Comparison of ENCODE assay signal across 14 cellular contexts in the genomic region with DNA sequence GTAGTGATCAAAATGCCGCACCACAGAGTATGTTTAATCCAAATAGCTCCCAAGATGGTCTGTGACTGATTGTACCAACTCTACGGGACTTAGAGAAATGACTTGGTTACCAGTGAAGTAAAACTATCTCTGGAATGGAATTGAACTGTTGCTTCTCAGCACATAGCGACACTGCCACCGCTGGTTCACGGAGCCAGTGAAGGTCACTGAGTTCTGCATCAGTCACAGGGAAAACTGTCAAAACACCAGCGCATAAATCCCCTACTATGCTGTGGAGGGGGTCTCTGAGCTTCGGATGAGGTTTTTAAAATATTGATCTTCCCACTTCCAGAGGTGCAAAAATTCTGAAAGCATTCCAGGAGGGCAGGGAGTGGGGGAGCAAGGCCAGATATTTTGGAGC. TPM values are rescaled to one million over a fixed set of nuclear protein-coding genes. Genes with fewer than 3 reads are reported as not detected.
DNase-seq lines count a peak whose midpoint lies in the region; ATAC-seq, FAIRE-seq and TF ChIP-seq lines count a peak whose summit lies in the region.
"Had no signal": no experiment of that assay in that cellular context is flagged by ENCODE, and none has a peak within 500 bp of the region (broad histone marks: within the 10 kb centered on the region; RNA-seq: fewer than 3 reads in every experiment).

No MANE protein-coding gene starts in this region.

- H3K79me2 ChIP-seq in HepG2 (ENCODE audit: insufficient read depth, low read length): peaks cover 3% of the 10 kb centered on the region

- H3K36me3 Mint-ChIP-seq in nephron (ENCODE audit: low read depth): no peaks in the 10 kb centered on the region
- no peaks in the 10 kb centered on the region for H3K36me3 Mint-ChIP-seq in type B pancreatic cell

- POLR2A ChIA-PET in HepG2 (lab: Yijun Ruan, JAX): no interaction called here

- DNase-seq in HepG2 (ENCODE audit: low spot score): no peak
- DNase-seq in right lobe of liver: no peak
- peak; percentile 38 for DNase-seq in OCI-M1 (lab: John Stamatoyannopoulos, UW)
- no peak for DNase-seq in type B pancreatic cell (ENCODE audit: extremely low spot score, unreplicated experiment)
- DNase-seq in NCI-H1105 (lab: John Stamatoyannopoulos, UW): no peak
- DNase-seq in activated T-cell treated with anti-CD3 and anti-CD28 coated beads, Interleukin-2, amount 50 U/mL, for 1 hour: no peak
- DNase-seq: GOT3, NCI-H1092, NCI-H526 treated with DMSO at 0.1 percent for 48 hours had no signal

- CTCF ChIA-PET in HepG2 (lab: Yijun Ruan, JAX; ENCODE audit: low intra/inter-chr PET ratio, low total read pairs): interaction anchor here (2.3 kb wide), 1 partner anchor 387 kb away, joined by 8 read pairs; no protein-coding TSS in a partner anchor

- no peak for TF ChIP-seq RAD21 in HepG2 (CRISPR knock-in tag; IDR thresholded peaks at IDR 0.05)

- H3K4me3 ChIP-seq in HepG2 (replicated peaks in 1 of 3; ENCODE audit: insufficient read depth in 1 of 3, low read depth in 2 of 3, low read length in 3 of 3) (peak overlapping the region in 1 of 3 experiments; percentile 29; a peak in 1 of 6 replicates), right lobe of liver (no peak overlapping the region)
- H3K4me3 ChIP-seq: A549, SJCRH30 had no signal

- FAIRE-seq in HepG2 (lab: Jason Lieb, UNC): peak; percentile 68
- FAIRE-seq: A549 had no signal

- H4K20me1 ChIP-seq in HepG2 (ENCODE audit: insufficient read depth, low read length): no peaks in the 10 kb centered on the region

- in situ Hi-C loops in HepG2 (cut with HindIII; ENCODE audit: extremely low pct_ligation_motif_present, low pct_unique_long_range_greater_than_20kb): loop anchor here (5.0 to 25.0 kb wide), 3 partner anchors 289 to 616 kb away; no protein-coding TSS in a partner anchor

- 33% methylated on average over 7 of the region's 7 CpGs for WGBS in HepG2 (ENCODE audit: low lambda C conversion rate)
- WGBS in right lobe of liver (ENCODE audit: insufficient coverage, low coverage, low lambda C conversion rate, missing lambda C conversion rate): 80% methylated on average over 6 of the region's 7 CpGs

- H3K27me3 Mint-ChIP-seq in nephron (ENCODE audit: low read depth) (peaks cover 49% of the 10 kb centered on the region), type B pancreatic cell (peaks cover 69% of the 10 kb centered on the region)

- H3K27me3 ChIP-seq in HepG2 (ENCODE audit: control insufficient read depth in 1 of 2, insufficient read depth in 2 of 2, low read length in 2 of 2) (peaks cover 0 to 12% of the 10 kb centered on the region in 2 experiments; a peak in 2 of 5 replicates), right lobe of liver (no peaks in the 10 kb centered on the region)
- H3K27me3 ChIP-seq: SJCRH30 had no signal

- H3K9me3 ChIP-seq in HepG2 (ENCODE audit: low read length) (no peaks in the 10 kb centered on the region), right lobe of liver (no peaks in the 10 kb centered on the region)
- H3K9me3 ChIP-seq: A549, Caco-2, SJCRH30 had no signal

- H3K27ac ChIP-seq in HepG2 (ENCODE audit: extremely low read length, insufficient read depth, low read length) (no peak overlapping the region), right lobe of liver (no peak overlapping the region)
- H3K27ac ChIP-seq: A549, SJCRH30 had no signal

- peaks cover 16% of the 10 kb centered on the region for H3K4me1 Mint-ChIP-seq in nephron
- peaks cover 13% of the 10 kb centered on the region for H3K4me1 Mint-ChIP-seq in type B pancreatic cell (ENCODE audit: unreplicated experiment)

- H3K27ac Mint-ChIP-seq in nephron: peak overlapping the region in 1 of 3 experiments; percentile 1
- H3K27ac Mint-ChIP-seq in type B pancreatic cell: no peak overlapping the region

- H3K36me3 ChIP-seq in HepG2 (replicated peaks in 1 of 2; ENCODE audit: control insufficient read depth in 1 of 2, insufficient read depth in 2 of 2, low read length in 2 of 2): no peaks in the 10 kb centered on the region
- H3K36me3 ChIP-seq in right lobe of liver: no peaks in the 10 kb centered on the region
- H3K36me3 ChIP-seq: SJCRH30 had no signal

- TF ChIP-seq EP300 in HepG2 (IDR thresholded peaks at IDR 0.05; ENCODE audit: low read depth in 2 of 2, low read length in 2 of 2) (no peak), HepG2 (CRISPR knock-in tag; IDR thresholded peaks at IDR 0.05; ENCODE audit: borderline replicate concordance) (no peak)

- no peak for TF ChIP-seq CTCF in HepG2 (CRISPR knock-in tag; IDR thresholded peaks at IDR 0.05)
- TF ChIP-seq CTCF in right lobe of liver (IDR thresholded peaks at IDR 0.05): no peak
- TF ChIP-seq CTCF in nephron (IDR thresholded peaks at IDR 0.05; ENCODE audit: unreplicated experiment in 3 of 3): no peak
- no peak for TF ChIP-seq CTCF in type B pancreatic cell (conservative IDR thresholded peaks at IDR 0.05)

- H3K4me2 ChIP-seq in HepG2 (ENCODE audit: low read depth, low read length): peak overlapping the region; percentile 50
- H3K4me2 ChIP-seq: A549 had no signal

- H3K4me3 Mint-ChIP-seq in nephron (peak overlapping the region in 2 of 3 experiments; percentile 5 to 87), type B pancreatic cell (peak overlapping the region; percentile 16)

- intact Hi-C loops in HepG2 (cut with micrococcal nuclease; ENCODE audit: unreplicated experiment): loop anchor here (1.0 to 10.0 kb wide), 3 partner anchors 131 to 387 kb away; no protein-coding TSS in a partner anchor
- intact Hi-C loops in right lobe of liver (cut with DNase I): loop anchor here (5.0 to 10.0 kb wide), 3 partner anchors 289 to 769 kb away; no protein-coding TSS in a partner anchor

- no TSS peak for BruUV-seq in HepG2 (replicated peaks; lab: Mats Ljungman, UMichigan)

- H3K4me1 ChIP-seq in HepG2 (ENCODE audit: insufficient read depth, low read length) (peaks cover 51% of the 10 kb centered on the region), right lobe of liver (peaks cover 0 to 23% (median 8%) of the 10 kb centered on the region in 4 donors)
- H3K4me1 ChIP-seq: SJCRH30 had no signal

- no peak overlapping the region for H2AFZ ChIP-seq in HepG2 (ENCODE audit: low read length)

- H3K9me3 Mint-ChIP-seq in nephron (no peaks in the 10 kb centered on the region), type B pancreatic cell (no peaks in the 10 kb centered on the region)

- ATAC-seq in HepG2 (no peak), right lobe of liver (no peak), HG02981 (IDR thresholded peaks at IDR 0.05; ENCODE audit: unreplicated experiment) (no peak)
- ATAC-seq: A549 had no signal

- H3K9ac ChIP-seq in HepG2 (ENCODE audit: insufficient read depth, low read depth, low read length): no peak overlapping the region

- TF ChIP-seq POLR2A in HepG2 (IDR thresholded peaks at IDR 0.05; ENCODE audit: insufficient read depth in 1 of 2, low read depth in 2 of 2, low read length in 2 of 2): no peak
- no peak for TF ChIP-seq POLR2A in right lobe of liver (IDR thresholded peaks at IDR 0.05)

TF ChIP-seq in HepG2, 621 proteins besides CTCF, POLR2A, EP300 and RAD21:
- TF ChIP-seq SAP130 (CRISPR knock-in tag; IDR thresholded peaks at IDR 0.05; ENCODE audit: low read depth) (peak; percentile 2; the same call in 1 of the 2 replicates), ATF7-NPFF (CRISPR knock-in tag; IDR thresholded peaks at IDR 0.05; ENCODE audit: low read depth) (no peak), ZKSCAN1 (IDR thresholded peaks at IDR 0.05; ENCODE audit: low read length) (peak; percentile 38; the same call in 1 of the 2 replicates)

RNA-seq across cellular contexts. Expression of gene PLXNC1, which starts 2.2 kb away (rescaled TPM):
- 7.3 and 11.2 TPM in 2 replicates for total RNA-seq in HepG2 (2016; rRNA removed; fragmentation: Illumina TruSeq; extraction: Trizol)
- 8.1 and 9.0 TPM in 2 replicates for total RNA-seq in HepG2 (2016; cell fraction: cytosol; rRNA removed; fragmentation: Illumina TruSeq; extraction: Trizol; ENCODE audit: low read depth)
- 6.3 and 12.7 TPM in 2 replicates for total RNA-seq in HepG2 (2016; cell fraction: insoluble cytoplasmic fraction; rRNA removed; fragmentation: Illumina TruSeq; extraction: Trizol)
- 2.8 and 3.1 TPM in 2 replicates for total RNA-seq in HepG2 (2016; cell fraction: membrane; rRNA removed; fragmentation: Illumina TruSeq; extraction: Trizol)
- 20.3 and 30.3 TPM in 2 replicates for total RNA-seq in HepG2 (2016; cell fraction: nucleus; rRNA removed; fragmentation: Illumina TruSeq; extraction: Trizol)
- 6.0 and 6.6 TPM in 2 replicates for polyA plus RNA-seq in HepG2 (2011; rRNA removed)
- 2.7 and 3.6 TPM in 2 replicates for polyA plus RNA-seq in HepG2 (2011; cell fraction: cytosol; rRNA removed)
- polyA plus RNA-seq in HepG2 (2011; cell fraction: nucleus; rRNA removed): 13.0 and 16.5 TPM in 2 replicates
- 4.8 and 5.2 TPM in 2 replicates for polyA plus RNA-seq in HepG2 (2012)
- 0.16 and 0.22 TPM in 2 replicates for polyA plus RNA-seq in HepG2 (2016; cell fraction: cytosol; fragmentation: Illumina TruSeq; extraction: Trizol; ENCODE audit: low read depth)
- 3.0 and 3.1 TPM in 2 replicates for polyA plus RNA-seq in HepG2 (2016; cell fraction: insoluble cytoplasmic fraction; fragmentation: Illumina TruSeq; extraction: Trizol; ENCODE audit: low read depth)
- polyA plus RNA-seq in HepG2 (2016; cell fraction: membrane; fragmentation: Illumina TruSeq; extraction: Trizol; ENCODE audit: low read depth): 0.32 and 0.63 TPM in 2 replicates
- 13.8 and 13.9 TPM in 2 replicates for polyA plus RNA-seq in HepG2 (2016; cell fraction: nucleus; fragmentation: Illumina TruSeq; extraction: Trizol; ENCODE audit: insufficient read depth, low read depth)
- 0.37 and 27.7 TPM in 2 replicates for polyA minus RNA-seq in HepG2 (2011; rRNA and poly(A)+ RNA removed; ENCODE audit: low replicate concordance)
- 6.3 and 6.7 TPM in 2 replicates for polyA minus RNA-seq in HepG2 (2011; cell fraction: cytosol; rRNA and poly(A)+ RNA removed)
- 59.7 and 63.2 TPM in 2 replicates for polyA minus RNA-seq in HepG2 (2011; cell fraction: nucleus; rRNA and poly(A)+ RNA removed)
- 1 to 10 TPM; 1.6 to 7.0 (median 3.5) TPM for total RNA-seq in right lobe of liver
- total RNA-seq in type B pancreatic cell (ENCODE audit: low replicate concordance): 7.1 and 8.3 TPM in 2 replicates
